ENCODE assay signal across 10 cellular contexts in genomic region chr1:53410100-53410541, GRCh38. TPM values are rescaled to one million over a fixed set of nuclear protein-coding genes. Genes with fewer than 3 reads are reported as not detected.
DNase-seq lines count a peak whose midpoint lies in the region; ATAC-seq and TF ChIP-seq lines count a peak whose summit lies in the region.
"Had no signal": no experiment of that assay in that cellular context is flagged by ENCODE, and none has a peak within 500 bp of the region (broad histone marks: within the 10 kb centered on the region; RNA-seq: fewer than 3 reads in every experiment).

No MANE protein-coding gene starts in this region.

- H3K36me3 ChIP-seq in naive thymus-derived CD4-positive, alpha-beta T cell (ENCODE audit: control insufficient read depth in 2 of 3, insufficient read depth in 3 of 3, low read length in 3 of 3), result no peaks in the 10 kb centered on the region
- H3K36me3 ChIP-seq: stomach had no signal

- ATAC-seq in HG03280 (IDR thresholded peaks at IDR 0.05; ENCODE audit: unreplicated experiment), result peak; percentile 37
- ATAC-seq in naive thymus-derived CD4-positive, alpha-beta T cell, result peak; percentile 43
- ATAC-seq in GM18870 (IDR thresholded peaks at IDR 0.05; ENCODE audit: unreplicated experiment), result no peak

- H3K27me3 Mint-ChIP-seq in activated T-cell treated with anti-CD3 and anti-CD28 coated beads, Interleukin-2, amount 50 U/mL, for 24 hours, result no peaks in the 10 kb centered on the region
- no peaks in the 10 kb centered on the region for H3K27me3 Mint-ChIP-seq in naive thymus-derived CD4-positive, alpha-beta T cell

- POLR2A ChIA-PET in naive thymus-derived CD4-positive, alpha-beta T cell (lab: Charles Lee), result no interaction called here

- intact Hi-C loops in naive thymus-derived CD4-positive, alpha-beta T cell (cut with micrococcal nuclease), result no loop called here

- CTCF ChIA-PET in naive thymus-derived CD4-positive, alpha-beta T cell (lab: Charles Lee), result no interaction called here

- H3K27ac ChIP-seq in naive thymus-derived CD4-positive, alpha-beta T cell (ENCODE audit: low read depth, low read length), result no peak overlapping the region
- H3K27ac ChIP-seq: stomach had no signal

- peak overlapping the region; percentile 45 for H3K27ac Mint-ChIP-seq in activated T-cell treated with anti-CD3 and anti-CD28 coated beads, Interleukin-2, amount 50 U/mL, for 24 hours
- peak overlapping the region in 5 of 9 donors; percentile 17 to 96 (median 58) for H3K27ac Mint-ChIP-seq in naive thymus-derived CD4-positive, alpha-beta T cell

- TF ChIP-seq CTCF in GM12873 (IDR thresholded peaks at IDR 0.05; ENCODE audit: insufficient read depth, low read depth, low read length, missing control alignments), result peak; percentile 9

- H3K4me1 Mint-ChIP-seq in activated T-cell treated with anti-CD3 and anti-CD28 coated beads, Interleukin-2, amount 50 U/mL, for 24 hours (ENCODE audit: low read depth), result peaks cover 61% of the 10 kb centered on the region
- H3K4me1 Mint-ChIP-seq in naive thymus-derived CD4-positive, alpha-beta T cell, result peaks cover 19 to 47% (median 27%) of the 10 kb centered on the region in 7 donors

- H3K4me3 Mint-ChIP-seq in activated T-cell treated with anti-CD3 and anti-CD28 coated beads, Interleukin-2, amount 50 U/mL, for 24 hours, result no peak overlapping the region
- H3K4me3 Mint-ChIP-seq in naive thymus-derived CD4-positive, alpha-beta T cell, result no peak overlapping the region

- H3K27me3 ChIP-seq in naive thymus-derived CD4-positive, alpha-beta T cell (ENCODE audit: control insufficient read depth in 2 of 2, insufficient read depth in 2 of 2, low read length in 2 of 2), result no peaks in the 10 kb centered on the region

- no peaks in the 10 kb centered on the region for H3K9me3 ChIP-seq in naive thymus-derived CD4-positive, alpha-beta T cell (ENCODE audit: control insufficient read depth in 2 of 3, low read length in 3 of 3)
- H3K9me3 ChIP-seq: stomach had no signal

- H3K4me3 ChIP-seq in naive thymus-derived CD4-positive, alpha-beta T cell (ENCODE audit: low read length), result no peak overlapping the region
- H3K4me3 ChIP-seq: stomach had no signal

- peak; percentile 51 for DNase-seq in activated T-cell treated with anti-CD3 and anti-CD28 coated beads, Interleukin-2, amount 50 U/mL, for 24 hours
- no peak for DNase-seq in naive thymus-derived CD4-positive, alpha-beta T cell
- DNase-seq in cerebellar nuclear complex (lab: John Stamatoyannopoulos, UW) (no peak), AML-193 (lab: John Stamatoyannopoulos, UW) (no peak), DMS153 (lab: John Stamatoyannopoulos, UW) (no peak)
- DNase-seq: occipital lobe, stomach had no signal

- peaks cover 19 to 68% of the 10 kb centered on the region in 2 donors for H3K4me1 ChIP-seq in naive thymus-derived CD4-positive, alpha-beta T cell (ENCODE audit: control insufficient read depth in 2 of 2, insufficient read depth in 2 of 2, low read length in 2 of 2)

- no peaks in the 10 kb centered on the region for H3K36me3 Mint-ChIP-seq in activated T-cell treated with anti-CD3 and anti-CD28 coated beads, Interleukin-2, amount 50 U/mL, for 24 hours (ENCODE audit: low read depth)
- H3K36me3 Mint-ChIP-seq in naive thymus-derived CD4-positive, alpha-beta T cell, result peaks cover 0 to 2% (median 0%) of the 10 kb centered on the region in 5 donors

- no peaks in the 10 kb centered on the region for H3K9me3 Mint-ChIP-seq in activated T-cell treated with anti-CD3 and anti-CD28 coated beads, Interleukin-2, amount 50 U/mL, for 24 hours
- peaks cover 0 to 2% (median 0%) of the 10 kb centered on the region in 11 donors for H3K9me3 Mint-ChIP-seq in naive thymus-derived CD4-positive, alpha-beta T cell

RNA-seq across cellular contexts. Expression of gene DMRTB1, which starts 49.1 kb away (rescaled TPM):
- total RNA-seq in naive thymus-derived CD4-positive, alpha-beta T cell, result not detected
- not detected for polyA plus RNA-seq in naive thymus-derived CD4-positive, alpha-beta T cell
- total RNA-seq: occipital lobe, stomach had no signal
- polyA plus RNA-seq: stomach had no signal
